17 cellular contexts compared by ENCODE assay signal in the genomic region with DNA sequence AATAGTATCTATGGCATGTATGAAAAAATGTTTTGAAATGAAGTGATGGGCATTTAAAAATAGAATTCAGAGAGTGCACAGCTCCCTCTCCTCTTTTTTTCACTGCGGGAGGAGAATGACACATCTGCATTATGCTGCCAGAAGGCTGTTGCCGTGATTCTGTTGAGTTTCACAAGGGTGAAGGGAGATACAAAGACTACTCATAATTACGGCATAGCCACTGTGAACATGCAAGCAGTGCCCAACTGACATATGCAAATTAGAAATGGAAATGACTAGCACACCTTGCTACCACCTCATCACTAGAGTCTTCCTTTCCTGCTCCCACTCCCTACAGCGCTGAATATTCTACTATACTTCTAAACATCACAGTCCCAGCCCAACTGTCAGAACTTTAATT. TPM values are rescaled to one million over a fixed set of nuclear protein-coding genes. Genes with fewer than 3 reads are reported as not detected.
DNase-seq lines count a peak whose midpoint lies in the region; ATAC-seq and TF ChIP-seq lines count a peak whose summit lies in the region.
"Had no signal": no experiment of that assay in that cellular context is flagged by ENCODE, and none has a peak within 500 bp of the region (broad histone marks: within the 10 kb centered on the region; RNA-seq: fewer than 3 reads in every experiment).

No MANE protein-coding gene starts in this region.

- intact Hi-C loops in right lobe of liver (cut with DNase I) = no loop called here

- H3K27ac ChIP-seq in Karpas-422 (ENCODE audit: low read length) (no peak overlapping the region), right lobe of liver (no peak overlapping the region)
- H3K27ac ChIP-seq: parathyroid adenoma, thyroid gland had no signal

- no peaks in the 10 kb centered on the region for H3K9me3 ChIP-seq in Karpas-422 (ENCODE audit: low read length)
- no peaks in the 10 kb centered on the region for H3K9me3 ChIP-seq in right lobe of liver
- H3K9me3 ChIP-seq: mucosa of descending colon, SK-N-SH, thyroid gland had no signal

- H3K4me1 ChIP-seq in Karpas-422 (ENCODE audit: low read length) = peaks cover 26% of the 10 kb centered on the region
- no peaks in the 10 kb centered on the region for H3K4me1 ChIP-seq in right lobe of liver
- H3K4me1 ChIP-seq: parathyroid adenoma, thyroid gland had no signal

- H3K9me2 ChIP-seq in Karpas-422 (replicated peaks; ENCODE audit: insufficient read depth, low read length) = no peaks in the 10 kb centered on the region
- H3K9me2 ChIP-seq: SK-N-SH had no signal

- H3K4me3 ChIP-seq in Karpas-422 (ENCODE audit: low read length) (no peak overlapping the region), fibroblast of pulmonary artery (replicated peaks; ENCODE audit: low read depth, low read length) (no peak overlapping the region), right lobe of liver (no peak overlapping the region)
- H3K4me3 ChIP-seq: mucosa of descending colon, thyroid gland had no signal

- ATAC-seq in GM19035 (IDR thresholded peaks at IDR 0.05; ENCODE audit: unreplicated experiment) = peak; percentile 68
- ATAC-seq in right lobe of liver = no peak
- ATAC-seq: mucosa of descending colon had no signal

- H3K27me3 ChIP-seq in Karpas-422 (ENCODE audit: low read length) = no peaks in the 10 kb centered on the region
- no peaks in the 10 kb centered on the region for H3K27me3 ChIP-seq in right lobe of liver
- H3K27me3 ChIP-seq: thyroid gland had no signal

- no peak overlapping the region for H3K9ac ChIP-seq in Karpas-422 (ENCODE audit: low read length)
- H3K9ac ChIP-seq: parathyroid adenoma, SK-N-SH had no signal

- H3K36me3 ChIP-seq in Karpas-422 (ENCODE audit: insufficient read depth, low read length) (peaks cover 9% of the 10 kb centered on the region; the same call in 1 of the 2 replicates), right lobe of liver (no peaks in the 10 kb centered on the region)
- H3K36me3 ChIP-seq: thyroid gland had no signal

- TF ChIP-seq POLR2A in right lobe of liver (IDR thresholded peaks at IDR 0.05) = no peak

- peak overlapping the region; percentile 6 for H3K4me2 ChIP-seq in Karpas-422 (ENCODE audit: low read depth, low read length, poor library complexity, severe bottlenecking)
- H3K4me2 ChIP-seq: SK-N-SH had no signal

- peaks cover 4% of the 10 kb centered on the region; the same call in 1 of the 2 replicates for H3K79me2 ChIP-seq in Karpas-422 (ENCODE audit: low read length)
- H3K79me2 ChIP-seq: parathyroid adenoma had no signal

- TF ChIP-seq CTCF in fibroblast of pulmonary artery (IDR thresholded peaks at IDR 0.05; ENCODE audit: low read length, missing control alignments) = no peak
- no peak for TF ChIP-seq CTCF in right lobe of liver (IDR thresholded peaks at IDR 0.05)

- H4K20me1 ChIP-seq in Karpas-422 (ENCODE audit: insufficient read depth, low read depth, low read length) = no peaks in the 10 kb centered on the region

- WGBS in right lobe of liver (ENCODE audit: insufficient coverage, low coverage, low lambda C conversion rate, missing lambda C conversion rate) = 82% methylated on average over 2 of the region's 4 CpGs

- DNase-seq in EH (ENCODE audit: low read depth) (peak; percentile 75), Karpas-422 (no peak), fibroblast of pulmonary artery (ENCODE audit: low read depth) (peak; percentile 60), RPMI8226 (no peak), right lobe of liver (no peak), MV-4-11 (lab: John Stamatoyannopoulos, UW) (no peak), NCI-H2107 treated with DMSO at 0.1 percent for 48 hours (lab: John Stamatoyannopoulos, UW; ENCODE audit: unreplicated experiment) (no peak)
- DNase-seq: DMS79 treated with DMSO at 0.1 percent for 48 hours; kidney; mucosa of descending colon; NCI-H1105 treated with DMSO at 0.1 percent for 48 hours; NCI-H446; SK-N-SH; stimulated activated CD4-positive, alpha-beta T cell treated with anti-CD3 and anti-CD28 coated beads, Interleukin-12 subunit alpha, Interleukin-12 subunit beta, amount 100 ng/mL, for 4 hours; thyroid gland had no signal

- no peak overlapping the region for H2AFZ ChIP-seq in Karpas-422 (ENCODE audit: low read length)
- H2AFZ ChIP-seq: parathyroid adenoma had no signal

RNA-seq across cellular contexts. Expression of a gene that starts 20.1 kb away (rescaled TPM):
- 93.4 and 133 TPM in 2 replicates for total RNA-seq in Karpas-422 (2014; rRNA removed; shearing (Covaris generic); ENCODE audit: low replicate concordance)
- total RNA-seq in right lobe of liver = 1 to 10 TPM; 2.4 to 6.2 (median 4.5) TPM

Comparison
In these comparisons a context has a peak if more than half of its experiments do, and no peak if none do; other contexts are left out.
1. DNase-seq: peak in EH (single experiment) and fibroblast of pulmonary artery (single experiment); none in Karpas-422 (single experiment), RPMI8226 (single experiment), right lobe of liver (0 of 3), MV-4-11 (single experiment) and NCI-H2107 treated with DMSO at 0.1 percent for 48 hours (single experiment).
2. RNA of a gene that starts 20.1 kb away (total RNA-seq): 93.4 to 133 TPM in Karpas-422; 2.4 to 6.2 TPM in right lobe of liver; every median in the first group is over 10 times any median in the second.